ENCODE assay signal across 1 cellular context in the genomic region with DNA sequence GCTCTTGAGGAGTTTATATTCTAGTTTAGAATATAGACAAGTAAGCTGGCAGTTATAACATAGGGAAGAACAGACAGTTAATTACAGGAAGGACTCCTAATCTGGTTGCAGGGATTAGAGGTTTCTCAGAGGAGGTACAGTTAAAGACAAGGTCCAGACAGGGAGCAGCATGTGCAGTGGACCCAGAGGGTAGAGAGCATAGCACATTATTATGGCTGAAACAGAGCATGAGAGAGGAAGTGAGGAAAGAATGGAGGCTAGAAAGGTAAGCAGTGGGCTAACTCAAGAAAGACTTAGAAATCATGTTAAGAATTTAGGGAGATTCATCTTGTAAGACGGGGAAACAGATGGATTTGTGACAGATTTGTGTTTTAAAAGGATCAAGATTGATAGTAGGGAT.
TF ChIP-seq lines count a peak whose summit lies in the region.

No MANE protein-coding gene starts in this region.

TF ChIP-seq in GM12878, 131 proteins besides CTCF, POLR2A, EP300 and RAD21:
- no peak for TF ChIP-seq HDAC6 (IDR thresholded peaks at IDR 0.05; ENCODE audit: unreplicated experiment)
- TF ChIP-seq SPI1 (IDR thresholded peaks at IDR 0.05; ENCODE audit: borderline replicate concordance, insufficient read depth, low read depth, low read length): peak; percentile 64; the same call in 1 of the 2 replicates
